In genomic region chr6:47310131-47310480, GRCh38 we compare ENCODE assay signal across 8 cellular contexts. TPM values are rescaled to one million over a fixed set of nuclear protein-coding genes. Genes with fewer than 3 reads are reported as not detected.
DNase-seq lines count a peak whose midpoint lies in the region; ATAC-seq, FAIRE-seq and TF ChIP-seq lines count a peak whose summit lies in the region.

No MANE protein-coding gene starts in this region.

- intact Hi-C loops in IMR-90 (cut with micrococcal nuclease) (loop anchor here (1.0 to 5.0 kb wide), 2 partner anchors 213 to 463 kb away; no protein-coding TSS in a partner anchor), right cardiac atrium (cut with DNase I) (loop anchor here in 1 of 4 donors (2.0 kb wide), 1 partner anchor 213 kb away; no protein-coding TSS in a partner anchor)

- 0% methylated on average over 1 of the region's 7 CpGs; no CpG with 5 or more reads in 1 of the 2 experiments for WGBS in IMR-90 (ENCODE audit: extremely low coverage in 2 of 2, insufficient read length in 1 of 2), 2 experiments
- 5% methylated on average over 7 of the region's 7 CpGs for WGBS in right cardiac atrium

- peaks cover 7 to 21% of the 10 kb centered on the region in 2 experiments; a peak in 1 of 4 replicates for H3K79me1 ChIP-seq in IMR-90 (ENCODE audit: low read depth in 1 of 2, low read length in 2 of 2)

- no peak overlapping the region for H3K4me3 ChIP-seq in IMR-90 (ENCODE audit: insufficient read depth, low read depth, low read length)
- H3K4me3 ChIP-seq in retinal pigment epithelial cell (ENCODE audit: low read length): peak overlapping the region; percentile 76
- H3K4me3 ChIP-seq in right cardiac atrium (ENCODE audit: low read length): no peak overlapping the region

- H3K9me1 ChIP-seq in IMR-90 (ENCODE audit: insufficient read depth, low read length): no peaks in the 10 kb centered on the region

- in situ Hi-C loops in IMR-90 (cut with MboI; ENCODE audit: low sequenced_read_pairs): loop anchor here (25.0 kb wide), 1 partner anchor 473 kb away; no protein-coding TSS in a partner anchor

- no peak overlapping the region for H3K9ac ChIP-seq in IMR-90 (ENCODE audit: low read depth, low read length)

- BruUV-seq in IMR-90 (replicated peaks; lab: Mats Ljungman, UMichigan): no TSS peak

- H3K18ac ChIP-seq in IMR-90 (ENCODE audit: low read depth, low read length): no peak overlapping the region

- H3K36me3 Mint-ChIP-seq in chondrocyte (ENCODE audit: low read depth): no peaks in the 10 kb centered on the region

- POLR2A ChIA-PET in IMR-90 (lab: Charles Lee; ENCODE audit: unreplicated experiment) (no interaction called here), HEK293T (lab: Yijun Ruan, JAX) (interaction anchor here (0.6 to 1.3 kb wide), 3 partner anchors 10 to 68 kb away, joined by 3 to 4 read pairs (median 3); no protein-coding TSS in a partner anchor)

- no peaks in the 10 kb centered on the region for H3K36me3 ChIP-seq in IMR-90 (ENCODE audit: control insufficient read depth, insufficient read depth, low read length)

- no peak for TF ChIP-seq CTCF in IMR-90 (conservative IDR thresholded peaks at IDR 0.05; ENCODE audit: low read depth, low read length)
- TF ChIP-seq CTCF in chondrocyte (IDR thresholded peaks at IDR 0.05): peak; percentile 45
- no peak for TF ChIP-seq CTCF in retinal pigment epithelial cell (conservative IDR thresholded peaks at IDR 0.05; ENCODE audit: low read depth, low read length)

- peak overlapping the region; percentile 51; the same call in 1 of the 2 replicates for H3K4me2 ChIP-seq in IMR-90 (ENCODE audit: low read depth, low read length)

- H3K27me3 ChIP-seq in IMR-90 (ENCODE audit: control insufficient read depth, insufficient read depth, low read length): peaks cover 7% of the 10 kb centered on the region; the same call in 1 of the 2 replicates
- H3K27me3 ChIP-seq in right cardiac atrium (ENCODE audit: control insufficient read depth, insufficient read depth): no peaks in the 10 kb centered on the region

- H3K9me3 Mint-ChIP-seq in chondrocyte (ENCODE audit: low read depth): no peaks in the 10 kb centered on the region

- FAIRE-seq in GM12891 (lab: Jason Lieb, UNC): no peak

- peaks cover 18% of the 10 kb centered on the region for H3K4me1 Mint-ChIP-seq in chondrocyte (ENCODE audit: low read depth)

- H4K91ac ChIP-seq in IMR-90 (ENCODE audit: insufficient read depth, low read depth, low read length): no peak overlapping the region

- no peak for TF ChIP-seq RAD21 in IMR-90 (IDR thresholded peaks at IDR 0.05; ENCODE audit: low read length)

- peak overlapping the region; percentile 59 for H2AFZ ChIP-seq in IMR-90 (replicated peaks; ENCODE audit: low read length, poor library complexity)

- TF ChIP-seq POLR2A in IMR-90 (IDR thresholded peaks at IDR 0.05; ENCODE audit: low read depth, low read length) (no peak), GM12891 (IDR thresholded peaks at IDR 0.05; ENCODE audit: low read depth, low read length) (no peak)

- H3K4ac ChIP-seq in IMR-90 (ENCODE audit: low read depth, low read length): no peak overlapping the region

- H2BK5ac ChIP-seq in IMR-90 (ENCODE audit: low read depth, low read length, poor library complexity, severe bottlenecking): no peak overlapping the region

- H4K8ac ChIP-seq in IMR-90 (ENCODE audit: low read depth in 2 of 2, low read length in 2 of 2): no peak overlapping the region

- DNase-seq in IMR-90: no peak
- DNase-seq in chondrocyte (ENCODE audit: low spot score): no peak
- DNase-seq in retinal pigment epithelial cell (ENCODE audit: low read depth): no peak
- DNase-seq in GM12891 (ENCODE audit: insufficient read length, low spot score): no peak
- DNase-seq in NAMALWA (ENCODE audit: low spot score): no peak
- DNase-seq in HEK293T (ENCODE audit: extremely low spot score): no peak
- DNase-seq in right cardiac atrium: no peak

- H3K9me3 ChIP-seq in IMR-90 (ENCODE audit: control insufficient read depth, insufficient read depth, low read length) (no peaks in the 10 kb centered on the region), right cardiac atrium (ENCODE audit: control insufficient read depth, low read length) (no peaks in the 10 kb centered on the region)

- H3K4me3 Mint-ChIP-seq in chondrocyte (ENCODE audit: unreplicated experiment): peak overlapping the region; percentile 80

- CTCF ChIA-PET in IMR-90 (lab: Yijun Ruan, JAX): interaction anchor here (0.6 to 2.2 kb wide), 6 partner anchors 9 to 226 kb away, joined by 3 to 22 read pairs (median 6); no protein-coding TSS in a partner anchor
- CTCF ChIA-PET in HEK293T (lab: Yijun Ruan, JAX): interaction anchor here (1.6 kb wide), 1 partner anchor 212 kb away, joined by 10 read pairs; no protein-coding TSS in a partner anchor

- H2BK15ac ChIP-seq in IMR-90 (ENCODE audit: low read depth, low read length): no peak overlapping the region

- H4K5ac ChIP-seq in IMR-90 (ENCODE audit: low read depth, low read length): no peak overlapping the region

- H3K4me1 ChIP-seq in IMR-90 (ENCODE audit: control insufficient read depth, insufficient read depth, low read length) (no peaks in the 10 kb centered on the region; the same call in 1 of the 2 replicates), right cardiac atrium (ENCODE audit: control insufficient read depth, insufficient read depth, low read length) (no peaks in the 10 kb centered on the region)

- H3K14ac ChIP-seq in IMR-90 (replicated peaks; ENCODE audit: low read depth, low read length): no peak overlapping the region

- H3K27me3 Mint-ChIP-seq in chondrocyte (ENCODE audit: low read depth): peaks cover 3% of the 10 kb centered on the region

- H4K20me1 ChIP-seq in IMR-90 (ENCODE audit: insufficient read depth, low read length): no peaks in the 10 kb centered on the region

- ATAC-seq in GM21360 (IDR thresholded peaks at IDR 0.05; ENCODE audit: unreplicated experiment) (peak; percentile 11), IMR-90 (ENCODE audit: low read depth) (no peak), right cardiac atrium (no peak)

- no peak overlapping the region for H2AK5ac ChIP-seq in IMR-90 (ENCODE audit: low read depth, low read length)

- H3K27ac ChIP-seq in IMR-90 (ENCODE audit: insufficient read depth, low read length): no peak overlapping the region
- no peak overlapping the region for H3K27ac ChIP-seq in right cardiac atrium (ENCODE audit: low read length)

- no peak overlapping the region for H3K23ac ChIP-seq in IMR-90 (ENCODE audit: low read depth, low read length)

- no peak overlapping the region for H3K56ac ChIP-seq in IMR-90 (ENCODE audit: extremely low read depth, insufficient read depth, low read length)

- no peak overlapping the region for H2BK120ac ChIP-seq in IMR-90 (ENCODE audit: low read depth, low read length)

- no peak overlapping the region for H2BK20ac ChIP-seq in IMR-90 (ENCODE audit: low read depth, low read length)

- no peak overlapping the region for H3K27ac Mint-ChIP-seq in chondrocyte (ENCODE audit: unreplicated experiment)

- H2AK9ac ChIP-seq in IMR-90 (replicated peaks; ENCODE audit: low read depth, low read length, poor library complexity): no peak overlapping the region

- dilution Hi-C loops in IMR-90 (cut with HindIII; ENCODE audit: low sequenced_read_pairs, unreplicated experiment): no loop called here

TF ChIP-seq in IMR-90, 13 proteins besides CTCF, POLR2A, EP300 and RAD21 (continues in another document):
- no peak for TF ChIP-seq USF2 (IDR thresholded peaks at IDR 0.05; ENCODE audit: low read depth, low read length)
- TF ChIP-seq BHLHE40 (IDR thresholded peaks at IDR 0.05; ENCODE audit: low read depth, low read length): no peak
- TF ChIP-seq FOS (IDR thresholded peaks at IDR 0.05; ENCODE audit: low read depth, low read length): no peak
- no peak for TF ChIP-seq CEBPB (IDR thresholded peaks at IDR 0.05; ENCODE audit: low read depth, low read length)

TF ChIP-seq in GM12891, 5 proteins besides CTCF, POLR2A, EP300 and RAD21:
- TF ChIP-seq POLR2AphosphoS5 (IDR thresholded peaks at IDR 0.05; ENCODE audit: low read depth, low read length): no peak
- TF ChIP-seq TAF1 (IDR thresholded peaks at IDR 0.05; ENCODE audit: low read depth, low read length): no peak
- TF ChIP-seq POU2F2 (IDR thresholded peaks at IDR 0.05; ENCODE audit: low read depth, low read length): no peak
- TF ChIP-seq PAX5 (IDR thresholded peaks at IDR 0.05; ENCODE audit: insufficient read depth, low read length, severe bottlenecking): no peak
- no peak for TF ChIP-seq SPI1 (IDR thresholded peaks at IDR 0.05; ENCODE audit: low read depth, low read length)

TF ChIP-seq in HEK293T, 16 proteins besides CTCF, POLR2A, EP300 and RAD21:
- TF ChIP-seq ZNF384 (IDR thresholded peaks at IDR 0.05) (no peak), CTBP1 (IDR thresholded peaks at IDR 0.05; ENCODE audit: borderline replicate concordance) (no peak), HDGF (IDR thresholded peaks at IDR 0.05; ENCODE audit: borderline replicate concordance) (no peak), SUZ12 (IDR thresholded peaks at IDR 0.05) (no peak), PKNOX1 (IDR thresholded peaks at IDR 0.05) (no peak), L3MBTL2 (conservative IDR thresholded peaks at IDR 0.05) (no peak), TARDBP (IDR thresholded peaks at IDR 0.05) (no peak), NFRKB (IDR thresholded peaks at IDR 0.05) (no peak), ELF4 (IDR thresholded peaks at IDR 0.05) (no peak), BHLHE40 (IDR thresholded peaks at IDR 0.05; ENCODE audit: borderline replicate concordance) (no peak), FOXM1 (IDR thresholded peaks at IDR 0.05; ENCODE audit: borderline replicate concordance) (no peak)

RNA-seq across cellular contexts. Expression of gene TNFRSF21, which starts 0.4 kb away (rescaled TPM):
- total RNA-seq in IMR-90 (2012; rRNA removed) (2.5 and 2.9 TPM in 2 replicates), chondrocyte (4.3 to 23.1 TPM (median 20.2 TPM) in 3 replicates), right cardiac atrium (1 to 10 TPM; 4.5 to 9.1 (median 5.7) TPM)
- polyA plus RNA-seq in IMR-90 (2012; rRNA removed) (6.1 and 6.9 TPM in 2 replicates), right cardiac atrium (4.5 TPM)
- polyA plus RNA-seq in IMR-90 (2012; cell fraction: cytosol; rRNA removed): 6.0 and 6.7 TPM in 2 replicates
- polyA plus RNA-seq in IMR-90 (2012; cell fraction: nucleus; rRNA removed; ENCODE audit: low replicate concordance): 1.9 and 2.4 TPM in 2 replicates
- polyA plus RNA-seq in GM12891 (2012; ENCODE audit: low read depth, missing spikeins): 0.12 TPM
